Comparison of ENCODE assay signal across 8 cellular contexts in genomic region chr9:98146101-98146991, GRCh38. TPM values are rescaled to one million over a fixed set of nuclear protein-coding genes. Genes with fewer than 3 reads are reported as not detected.
DNase-seq lines count a peak whose midpoint lies in the region; ATAC-seq, FAIRE-seq and TF ChIP-seq lines count a peak whose summit lies in the region.

No MANE protein-coding gene starts in this region.

- peak; percentile 26 for DNase-seq in Daoy (ENCODE audit: low read depth)
- DNase-seq in RWPE2 (ENCODE audit: low spot score): no peak
- peak; percentile 94 for DNase-seq in kidney
- no peak for DNase-seq in NCI-H187 treated with DMSO at 0.1 percent for 48 hours (lab: John Stamatoyannopoulos, UW)
- no peak for DNase-seq in activated CD8-positive, alpha-beta memory T cell treated with anti-CD3 and anti-CD28 coated beads, Interleukin-2, amount 50 U/mL, for 48 hours
- no peak for DNase-seq in retina
- no peak for DNase-seq in frontal cortex (ENCODE audit: low spot score in 2 of 2)

- H3K9ac ChIP-seq in kidney (ENCODE audit: low read length in 2 of 2): no peak overlapping the region

- H3K9me3 ChIP-seq in RWPE2 (ENCODE audit: severe bottlenecking) (no peaks in the 10 kb centered on the region), kidney (ENCODE audit: control insufficient read depth in 1 of 2, low read length in 2 of 2) (no peaks in the 10 kb centered on the region)

- FAIRE-seq in kidney (lab: Jason Lieb, UNC): no peak
- FAIRE-seq in frontal cortex (lab: Jason Lieb, UNC): no peak

- ATAC-seq in HG03342 (IDR thresholded peaks at IDR 0.05; ENCODE audit: unreplicated experiment) (peak; percentile 59), RWPE2 (ENCODE audit: low read depth) (peak; percentile 64)

- H3K27me3 ChIP-seq in RWPE2 (ENCODE audit: insufficient read depth, poor library complexity, severe bottlenecking): no peaks in the 10 kb centered on the region

- TF ChIP-seq CTCF in RWPE2 (IDR thresholded peaks at IDR 0.05; ENCODE audit: poor library complexity, severe bottlenecking): no peak
- no peak for TF ChIP-seq CTCF in kidney (IDR thresholded peaks at IDR 0.05; ENCODE audit: borderline replicate concordance, extremely low read depth, insufficient read depth)

- H3K27ac ChIP-seq in RWPE2 (ENCODE audit: poor library complexity, severe bottlenecking) (peak overlapping the region; percentile 77), kidney (ENCODE audit: low read depth in 2 of 2, low read length in 2 of 2) (peak overlapping the region in 1 of 2 donors; percentile 17)

- peaks cover 35% of the 10 kb centered on the region for H3K4me1 ChIP-seq in RWPE2 (ENCODE audit: insufficient read depth, poor library complexity, severe bottlenecking)
- peaks cover 0 to 2% of the 10 kb centered on the region in 2 donors for H3K4me1 ChIP-seq in kidney (ENCODE audit: control insufficient read depth in 1 of 2, insufficient read depth in 1 of 2, low read depth in 1 of 2, low read length in 2 of 2)

- intact Hi-C loops in kidney (cut with DNase I): no loop called here

- H3K36me3 ChIP-seq in RWPE2 (ENCODE audit: low read depth): peaks cover 26% of the 10 kb centered on the region
- no peaks in the 10 kb centered on the region for H3K36me3 ChIP-seq in kidney (ENCODE audit: control insufficient read depth in 1 of 2, insufficient read depth in 2 of 2, low read length in 2 of 2)

- H3K4me3 ChIP-seq in RWPE2 (ENCODE audit: severe bottlenecking) (no peak overlapping the region), kidney (ENCODE audit: low read length in 2 of 2) (no peak overlapping the region)

RNA-seq across cellular contexts. Expression of gene TRIM14, which starts 27.3 kb away (rescaled TPM):
- total RNA-seq in Daoy (2014; rRNA removed; shearing (Covaris generic)): 6.6 and 9.2 TPM in 2 replicates
- total RNA-seq in kidney (26.3 TPM), frontal cortex (0.82 TPM)
- 11.3 TPM for polyA plus RNA-seq in kidney (ENCODE audit: insufficient read depth, low read depth, low replicate concordance)

RNA-seq across cellular contexts. Expression of gene CORO2A, which starts 46.1 kb away (rescaled TPM):
- total RNA-seq in Daoy (2014; rRNA removed; shearing (Covaris generic)): 1.8 and 2.1 TPM in 2 replicates
- 5.3 TPM for total RNA-seq in kidney
- polyA plus RNA-seq in kidney (ENCODE audit: insufficient read depth, low read depth, low replicate concordance): 0.90 TPM
- 4.5 TPM for total RNA-seq in frontal cortex

Comparison
In these comparisons a context has a peak if more than half of its experiments do, and no peak if none do; other contexts are left out.
1. DNase-seq: peak in Daoy (single experiment) and kidney (single experiment); none in RWPE2 (single experiment), NCI-H187 treated with DMSO at 0.1 percent for 48 hours (single experiment), activated CD8-positive, alpha-beta memory T cell treated with anti-CD3 and anti-CD28 coated beads, Interleukin-2, amount 50 U/mL, for 48 hours (single experiment), retina (single experiment) and frontal cortex (0 of 2).